8 cellular contexts compared by ENCODE assay signal in the genomic region with DNA sequence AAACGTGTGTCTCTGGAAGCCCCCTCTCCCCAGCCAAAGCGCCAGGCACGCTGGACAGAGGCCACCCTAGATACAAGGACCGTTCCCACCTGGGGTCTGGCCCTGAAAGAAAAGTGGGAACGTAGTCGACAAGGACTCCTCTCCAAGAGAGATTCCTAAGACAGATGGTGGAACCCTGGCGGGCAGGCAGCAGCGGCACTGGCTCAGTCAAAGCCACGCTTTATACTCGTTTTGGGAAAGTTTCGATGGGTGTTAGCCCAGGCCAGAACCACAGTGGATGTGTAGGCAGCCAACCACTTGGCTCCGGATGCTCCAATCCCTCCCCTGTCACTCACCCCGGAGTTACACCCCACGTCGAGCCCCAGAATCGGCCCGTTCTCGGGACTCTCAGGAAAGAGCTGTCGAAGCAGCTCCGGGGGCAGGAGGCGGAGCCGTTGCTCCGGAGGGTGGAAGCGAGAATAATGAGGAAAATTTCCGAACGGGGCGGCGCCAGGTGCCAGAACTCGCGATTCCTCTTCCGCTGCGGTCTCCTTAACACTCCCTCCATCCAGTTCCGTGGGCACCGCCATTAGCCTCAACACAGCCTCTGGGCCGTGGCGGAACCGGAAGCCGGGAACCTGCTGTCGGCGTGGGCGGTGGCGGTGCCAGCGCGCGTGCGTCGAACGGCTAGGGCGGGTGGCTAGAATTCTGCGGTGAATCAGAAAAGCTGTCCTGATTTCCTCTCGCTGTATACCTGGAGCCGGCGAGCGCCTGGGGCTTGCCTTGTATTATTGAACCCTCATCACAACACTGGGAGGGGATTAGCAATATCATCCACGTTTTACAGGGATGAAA. TPM values are rescaled to one million over a fixed set of nuclear protein-coding genes. Genes with fewer than 3 reads are reported as not detected.
DNase-seq lines count a peak whose midpoint lies in the region; ATAC-seq, FAIRE-seq and TF ChIP-seq lines count a peak whose summit lies in the region.

BCDIN3D (minus strand) TSS at position 588 of the 834 bp plus-strand sequence; CDS start at position 569, 19 bp downstream.

- no peaks in the 10 kb centered on the region for H3K36me3 ChIP-seq in kidney (ENCODE audit: control insufficient read depth in 1 of 2, insufficient read depth in 2 of 2, low read length in 2 of 2)

- TF ChIP-seq CTCF in kidney (IDR thresholded peaks at IDR 0.05; ENCODE audit: borderline replicate concordance, extremely low read depth, insufficient read depth), result no peak

- ATAC-seq in GM19023 (IDR thresholded peaks at IDR 0.05; ENCODE audit: unreplicated experiment) (peak; percentile 87), HG03196 (IDR thresholded peaks at IDR 0.05; ENCODE audit: unreplicated experiment) (peak; percentile 85)

- peak within 1 kb of the TSS; percentile 84 to 90 for H3K4me3 ChIP-seq in kidney (ENCODE audit: low read length in 2 of 2)

- DNase-seq in AG08395 (ENCODE audit: low spot score), result peak; percentile 95
- DNase-seq in NCI-H226, result peak; percentile 99
- DNase-seq in activated CD4-positive, CD25-positive, alpha-beta regulatory T cell (lab: John Stamatoyannopoulos, UW), result peak; percentile 83 to 86 (median 84)
- peak; percentile 92 for DNase-seq in central memory CD4-positive, alpha-beta T cell
- DNase-seq in kidney, result peak; percentile 97
- peak; percentile 82 to 93 for DNase-seq in stimulated activated CD4-positive, alpha-beta T cell treated with anti-CD3 and anti-CD28 coated beads, Interleukin-15, amount 100 ng/mL, for 1 hour (ENCODE audit: low read depth in 1 of 2, low spot score in 1 of 2)

- intact Hi-C loops in kidney (cut with DNase I), result no loop called here

- peak within 1 kb of the TSS; percentile 68 to 81 for H3K9ac ChIP-seq in kidney (ENCODE audit: low read length in 2 of 2)

- H3K4me1 ChIP-seq in kidney (ENCODE audit: control insufficient read depth in 1 of 2, insufficient read depth in 1 of 2, low read depth in 1 of 2, low read length in 2 of 2), result peaks cover 5 to 7% of the 10 kb centered on the region in 2 donors

- H3K27ac ChIP-seq in kidney (ENCODE audit: low read depth in 2 of 2, low read length in 2 of 2), result peak within 1 kb of the TSS; percentile 81 to 88

- H3K9me3 ChIP-seq in kidney (ENCODE audit: control insufficient read depth in 1 of 2, low read length in 2 of 2), result no peaks in the 10 kb centered on the region

- no peak for FAIRE-seq in kidney (lab: Jason Lieb, UNC)

RNA-seq across cellular contexts. Expression of gene BCDIN3D, which starts in this region (rescaled TPM):
- 5.1 TPM for total RNA-seq in kidney
- 4.6 TPM for polyA plus RNA-seq in kidney (ENCODE audit: insufficient read depth, low read depth, low replicate concordance)

Comparison
In these comparisons a context has a peak if more than half of its experiments do, and no peak if none do; other contexts are left out.
1. Peak in every context shown above with its lines: DNase-seq, ATAC-seq, H3K4me3 ChIP-seq and H3K27ac ChIP-seq.